Comparison of ENCODE assay signal across 2 cellular contexts in genomic region chr22:21434378-21435233, GRCh38. TPM values are rescaled to one million over a fixed set of nuclear protein-coding genes. Genes with fewer than 3 reads are reported as not detected.
"Had no signal": no experiment of that assay in that cellular context is flagged by ENCODE, and none has a peak within 500 bp of the region (broad histone marks: within the 10 kb centered on the region; RNA-seq: fewer than 3 reads in every experiment).

No MANE protein-coding gene starts in this region.

RNA-seq across cellular contexts. Expression of gene RIMBP3B, which starts 51.1 kb away (rescaled TPM):
- total RNA-seq: bronchial epithelial cell, Right ventricle myocardium superior had no signal
